11 cellular contexts compared by ENCODE assay signal in genomic region chr1:15355968-15356621, GRCh38. TPM values are rescaled to one million over a fixed set of nuclear protein-coding genes. Genes with fewer than 3 reads are reported as not detected.
DNase-seq lines count a peak whose midpoint lies in the region; ATAC-seq and TF ChIP-seq lines count a peak whose summit lies in the region.
"Had no signal": no experiment of that assay in that cellular context is flagged by ENCODE, and none has a peak within 500 bp of the region (broad histone marks: within the 10 kb centered on the region; RNA-seq: fewer than 3 reads in every experiment).

No MANE protein-coding gene starts in this region.

- no peaks in the 10 kb centered on the region for H3K9me3 ChIP-seq in IMR-90 (ENCODE audit: control insufficient read depth, insufficient read depth, low read length)
- H3K9me3 ChIP-seq: heart right ventricle had no signal

- H3K56ac ChIP-seq in IMR-90 (ENCODE audit: extremely low read depth, insufficient read depth, low read length) = no peak overlapping the region

- intact Hi-C loops in IMR-90 (cut with micrococcal nuclease) = no loop called here

- H2AK5ac ChIP-seq in IMR-90 (ENCODE audit: low read depth, low read length) = peak overlapping the region; percentile 80; the same call in 1 of the 2 replicates

- H3K9me1 ChIP-seq in IMR-90 (ENCODE audit: insufficient read depth, low read length) = peaks cover 17% of the 10 kb centered on the region

- no peaks in the 10 kb centered on the region for H3K36me3 ChIP-seq in IMR-90 (ENCODE audit: control insufficient read depth, insufficient read depth, low read length)
- H3K36me3 ChIP-seq: heart right ventricle had no signal

- no peak for TF ChIP-seq POLR2A in IMR-90 (IDR thresholded peaks at IDR 0.05; ENCODE audit: low read depth, low read length)

- BruUV-seq in IMR-90 (replicated peaks; lab: Mats Ljungman, UMichigan) = no TSS peak

- DNase-seq in ELR (ENCODE audit: low read depth) = peak; percentile 93
- DNase-seq in IMR-90 = peak; percentile 61
- DNase-seq in amniotic epithelial cell (ENCODE audit: low read depth) = peak; percentile 96
- peak; percentile 55 for DNase-seq in kidney glomerular epithelial cell (lab: John Stamatoyannopoulos, UW)
- DNase-seq in NCI-H1092 (lab: John Stamatoyannopoulos, UW) = no peak
- DNase-seq in NCI-H1436 treated with DMSO at 0.1 percent for 48 hours (lab: John Stamatoyannopoulos, UW) = no peak
- DNase-seq: CD8-positive, alpha-beta T cell; heart right ventricle; Karpas-422 had no signal

- H4K8ac ChIP-seq in IMR-90 (ENCODE audit: low read depth in 2 of 2, low read length in 2 of 2) = peak overlapping the region in 1 of 2 experiments; percentile 53; a peak in 2 of 4 replicates

- peak overlapping the region; percentile 5; the same call in 1 of the 2 replicates for H3K18ac ChIP-seq in IMR-90 (ENCODE audit: low read depth, low read length)

- no peaks in the 10 kb centered on the region for H3K27me3 ChIP-seq in IMR-90 (ENCODE audit: control insufficient read depth, insufficient read depth, low read length)

- H3K27ac ChIP-seq in IMR-90 (ENCODE audit: insufficient read depth, low read length) = no peak overlapping the region
- H3K27ac ChIP-seq: heart right ventricle had no signal

- POLR2A ChIA-PET in IMR-90 (lab: Charles Lee; ENCODE audit: unreplicated experiment) = no interaction called here

- 92% methylated on average over 11 of the region's 16 CpGs; no CpG with 5 or more reads in 1 of the 2 experiments for WGBS in IMR-90 (ENCODE audit: extremely low coverage in 2 of 2, insufficient read length in 1 of 2), 2 experiments

- H4K5ac ChIP-seq in IMR-90 (ENCODE audit: low read depth, low read length) = no peak overlapping the region; the same call in 1 of the 2 replicates

- no peak overlapping the region for H3K4me3 ChIP-seq in IMR-90 (ENCODE audit: insufficient read depth, low read depth, low read length)
- H3K4me3 ChIP-seq: heart right ventricle had no signal

- peak overlapping the region; percentile 23; the same call in 1 of the 2 replicates for H4K91ac ChIP-seq in IMR-90 (ENCODE audit: insufficient read depth, low read depth, low read length)

- peak overlapping the region; percentile 91; the same call in 2 of the 3 replicates for H2BK15ac ChIP-seq in IMR-90 (ENCODE audit: low read depth, low read length)

- peak overlapping the region; percentile 5 for H2AK9ac ChIP-seq in IMR-90 (replicated peaks; ENCODE audit: low read depth, low read length, poor library complexity)

- H3K9ac ChIP-seq in IMR-90 (ENCODE audit: low read depth, low read length) = no peak overlapping the region

- dilution Hi-C loops in IMR-90 (cut with HindIII; ENCODE audit: low sequenced_read_pairs, unreplicated experiment) = no loop called here

- H2BK5ac ChIP-seq in IMR-90 (ENCODE audit: low read depth, low read length, poor library complexity, severe bottlenecking) = peak overlapping the region; percentile 23

- no peak overlapping the region for H2AFZ ChIP-seq in IMR-90 (replicated peaks; ENCODE audit: low read length, poor library complexity)

- in situ Hi-C loops in IMR-90 (cut with MboI; ENCODE audit: low sequenced_read_pairs) = no loop called here

- H3K23ac ChIP-seq in IMR-90 (ENCODE audit: low read depth, low read length) = no peak overlapping the region; the same call in 1 of the 2 replicates

- CTCF ChIA-PET in IMR-90 (lab: Yijun Ruan, JAX) = no interaction called here

- peak overlapping the region; percentile 41; the same call in 1 of the 2 replicates for H3K14ac ChIP-seq in IMR-90 (replicated peaks; ENCODE audit: low read depth, low read length)

- TF ChIP-seq CTCF in IMR-90 (conservative IDR thresholded peaks at IDR 0.05; ENCODE audit: low read depth, low read length) = no peak

- no peaks in the 10 kb centered on the region for H3K79me1 ChIP-seq in IMR-90 (ENCODE audit: low read depth in 1 of 2, low read length in 2 of 2)

- H3K4ac ChIP-seq in IMR-90 (ENCODE audit: low read depth, low read length) = peak overlapping the region; percentile 56

- ATAC-seq in IMR-90 (ENCODE audit: low read depth) (no peak), GM18511 (IDR thresholded peaks at IDR 0.05; ENCODE audit: unreplicated experiment) (no peak), GM21390 (IDR thresholded peaks at IDR 0.05; ENCODE audit: unreplicated experiment) (no peak)
- ATAC-seq: CD8-positive, alpha-beta T cell; heart right ventricle had no signal

- H2BK120ac ChIP-seq in IMR-90 (ENCODE audit: low read depth, low read length) = peak overlapping the region; percentile 70

- peak overlapping the region; percentile 65 for H2BK20ac ChIP-seq in IMR-90 (ENCODE audit: low read depth, low read length)

- H3K4me2 ChIP-seq in IMR-90 (ENCODE audit: low read depth, low read length) = no peak overlapping the region

- H3K4me1 ChIP-seq in IMR-90 (ENCODE audit: control insufficient read depth, insufficient read depth, low read length) = peaks cover 11% of the 10 kb centered on the region

- no peaks in the 10 kb centered on the region for H4K20me1 ChIP-seq in IMR-90 (ENCODE audit: insufficient read depth, low read length)

- TF ChIP-seq RAD21 in IMR-90 (IDR thresholded peaks at IDR 0.05; ENCODE audit: low read length) = no peak

TF ChIP-seq in IMR-90, 13 proteins besides CTCF, POLR2A, EP300 and RAD21:
- TF ChIP-seq MXI1 (IDR thresholded peaks at IDR 0.05; ENCODE audit: borderline replicate concordance, low read depth, low read length) = no peak
- TF ChIP-seq NFE2L2 (IDR thresholded peaks at IDR 0.05; ENCODE audit: low read depth, low read length) = no peak
- no peak for TF ChIP-seq CEBPB (IDR thresholded peaks at IDR 0.05; ENCODE audit: low read depth, low read length)
- TF ChIP-seq MAZ (IDR thresholded peaks at IDR 0.05; ENCODE audit: borderline replicate concordance, low read depth, low read length) = no peak
- TF ChIP-seq USF2 (IDR thresholded peaks at IDR 0.05; ENCODE audit: low read depth, low read length) = no peak

RNA-seq across cellular contexts. Expression of gene EFHD2, which starts 53.6 kb away (rescaled TPM):
- total RNA-seq in IMR-90 (2012; rRNA removed) = 22.6 and 23.1 TPM in 2 replicates
- 58.9 and 72.7 TPM in 2 replicates for polyA plus RNA-seq in IMR-90 (2012; rRNA removed)
- 59.0 and 96.1 TPM in 2 replicates for polyA plus RNA-seq in IMR-90 (2012; cell fraction: cytosol; rRNA removed)
- polyA plus RNA-seq in IMR-90 (2012; cell fraction: nucleus; rRNA removed; ENCODE audit: low replicate concordance) = 77.3 and 108 TPM in 2 replicates

Comparison
In these comparisons a context has a peak if more than half of its experiments do, and no peak if none do; other contexts are left out.
1. DNase-seq: peak in ELR (single experiment), IMR-90 (single experiment), amniotic epithelial cell (single experiment) and kidney glomerular epithelial cell (single experiment); none in NCI-H1092 (single experiment) and NCI-H1436 treated with DMSO at 0.1 percent for 48 hours (single experiment).